1 cellular context compared by ENCODE assay signal in the genomic region with DNA sequence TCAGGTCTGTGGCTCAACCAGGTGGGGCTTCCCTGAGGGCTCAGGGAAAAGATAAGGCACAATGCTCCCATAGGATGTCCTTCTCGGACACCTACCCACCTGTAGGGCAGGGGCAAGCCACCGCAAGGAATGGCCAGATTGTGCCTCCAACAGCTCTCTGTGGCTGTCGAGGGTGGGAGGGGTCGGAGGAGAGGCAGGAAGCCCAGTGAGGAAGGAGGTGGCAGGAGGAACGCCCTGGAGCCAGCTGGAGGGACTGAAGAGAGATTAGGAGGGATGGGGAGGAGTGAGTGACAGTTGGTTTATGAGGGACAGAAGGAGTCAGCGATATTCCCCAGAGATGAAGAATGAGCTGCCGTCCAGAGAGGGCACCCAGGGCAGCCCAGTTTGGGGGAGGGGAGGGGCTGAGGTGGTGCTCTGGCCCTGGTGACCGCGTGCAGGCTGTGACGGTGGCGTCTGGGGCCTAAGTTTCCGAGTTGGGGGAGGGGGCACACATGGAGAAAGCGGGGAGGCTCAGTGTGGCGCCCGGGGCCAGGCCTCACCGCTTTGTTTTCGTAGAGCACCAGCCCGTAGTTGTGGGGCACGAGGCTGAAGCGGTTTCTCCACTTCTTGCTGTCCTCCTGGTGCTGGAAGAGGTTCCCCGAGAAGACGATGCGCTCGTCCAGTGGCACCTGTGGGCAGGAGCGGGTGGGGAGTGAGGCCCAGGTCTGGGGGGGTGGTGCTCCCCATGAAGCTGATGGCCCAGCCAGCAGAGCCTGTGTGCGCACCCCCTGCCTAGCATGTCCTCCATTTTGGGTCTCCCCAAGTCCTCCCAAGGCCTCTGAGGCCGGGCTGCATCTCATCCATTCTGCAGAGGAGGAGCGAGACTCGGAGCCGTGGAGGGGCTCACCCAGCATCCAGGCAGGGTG.
TF ChIP-seq lines count a peak whose summit lies in the region.

No MANE protein-coding gene starts in this region.

TF ChIP-seq in HepG2, 621 proteins besides CTCF, POLR2A, EP300 and RAD21:
- TF ChIP-seq CCDC6 (CRISPR knock-in tag; IDR thresholded peaks at IDR 0.05), result no peak
- TF ChIP-seq ZNF547 (CRISPR knock-in tag; IDR thresholded peaks at IDR 0.05), result no peak
- 0 out of 2 replicates have a peak, but pooled peaks have one; percentile 45 for TF ChIP-seq PCBP1 (IDR thresholded peaks at IDR 0.05; ENCODE audit: borderline replicate concordance, low read depth, low read length)
